ENCODE assay signal across 28 cellular contexts in the genomic region with DNA sequence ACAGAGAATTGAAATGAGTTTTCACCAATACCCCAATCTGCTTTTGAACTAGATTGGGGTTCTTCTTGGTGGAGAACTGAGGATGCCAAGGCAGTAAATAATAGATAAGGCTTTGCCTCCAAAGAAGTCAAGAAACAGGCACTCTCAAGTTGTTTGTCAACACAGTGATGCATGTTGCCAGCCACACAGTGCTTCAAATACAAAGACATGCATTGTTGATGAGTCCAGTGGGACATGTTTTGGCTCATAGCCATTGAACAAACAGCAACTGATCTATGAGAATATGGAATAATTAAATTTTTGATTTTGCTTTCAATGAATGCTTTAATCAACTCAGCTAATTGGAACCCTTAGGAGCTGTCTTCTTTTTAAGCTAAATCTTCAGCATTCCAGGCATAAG.
"Had no signal": no experiment of that assay in that cellular context is flagged by ENCODE, and none has a peak within 500 bp of the region (broad histone marks: within the 10 kb centered on the region; RNA-seq: fewer than 3 reads in every experiment).

No MANE protein-coding gene starts in this region.

- H3K27me3 ChIP-seq: ascending aorta, body of pancreas had no signal

- H3K9me3 ChIP-seq: ascending aorta, body of pancreas had no signal

- H3K4me3 ChIP-seq: ascending aorta, body of pancreas, PC-9, SK-N-MC had no signal

- DNase-seq: activated B cell treated with CpG ODN at 0.5 μM for 24 hours; activated CD4-positive, alpha-beta T cell treated with anti-CD3 and anti-CD28 coated beads for 1 hour; activated CD4-positive, alpha-beta T cell treated with anti-CD3 and anti-CD28 coated beads, Interleukin-2, amount 10 ng/mL, durations not matched to agents 24 days and 14 days; activated CD4-positive, alpha-beta T cell treated with anti-CD3 and anti-CD28 coated beads, Interleukin-2, amount 50 U/mL, for 48 hours; activated CD8-positive, alpha-beta memory T cell treated with anti-CD3 and anti-CD28 coated beads, Interleukin-2, amount 10 ng/mL, durations not matched to agents 7 days and 5 days; activated effector memory CD4-positive, alpha-beta T cell treated with anti-CD3 and anti-CD28 coated beads, Interleukin-2, amount 50 U/mL, for 16 hours; activated naive CD4-positive, alpha-beta T cell treated with Interleukin-2 at 50 U/mL for 16 hours; activated naive CD8-positive, alpha-beta T cell treated with anti-CD3 and anti-CD28 coated beads, Interleukin-2, amount 50 U/mL, for 24 hours; activated T-cell treated with anti-CD3 and anti-CD28 coated beads, Interleukin-2, amount 50 U/mL, for 4 hours; amniotic stem cell; body of pancreas; central memory CD4-positive, alpha-beta T cell; IMR-90; KBM-7; NCI-H1048; NCI-H1417 treated with DMSO at 0.1 percent for 48 hours; NCI-H1694; NCI-H2029; NCI-H2107; NCI-H510A; NCI-H526 treated with DMSO at 0.1 percent for 48 hours; PC-9; SIG-M5; T-cell; T-helper 2 cell; T1000 had no signal

- H3K4me1 ChIP-seq: ascending aorta, body of pancreas had no signal

- H3K27ac ChIP-seq: ascending aorta, body of pancreas, PC-9, SK-N-MC had no signal

- H3K36me3 ChIP-seq: ascending aorta had no signal
